ENCODE assay signal across 7 cellular contexts in genomic region chr14:49692895-49693737, GRCh38. TPM values are rescaled to one million over a fixed set of nuclear protein-coding genes. Genes with fewer than 3 reads are reported as not detected.
DNase-seq lines count a peak whose midpoint lies in the region; ATAC-seq, FAIRE-seq and TF ChIP-seq lines count a peak whose summit lies in the region.

A gene with protein sequence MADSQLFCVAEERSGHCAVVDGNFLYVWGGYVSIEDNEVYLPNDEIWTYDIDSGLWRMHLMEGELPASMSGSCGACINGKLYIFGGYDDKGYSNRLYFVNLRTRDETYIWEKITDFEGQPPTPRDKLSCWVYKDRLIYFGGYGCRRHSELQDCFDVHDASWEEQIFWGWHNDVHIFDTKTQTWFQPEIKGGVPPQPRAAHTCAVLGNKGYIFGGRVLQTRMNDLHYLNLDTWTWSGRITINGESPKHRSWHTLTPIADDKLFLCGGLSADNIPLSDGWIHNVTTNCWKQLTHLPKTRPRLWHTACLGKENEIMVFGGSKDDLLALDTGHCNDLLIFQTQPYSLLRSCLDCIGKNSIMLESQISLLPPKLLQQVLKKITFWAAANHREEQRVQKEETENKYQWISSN (plus strand): TSS chr14:49693120. CDS start chr14:49693195, 75 bp downstream.

- FAIRE-seq in small intestine (lab: Jason Lieb, UNC): no peak

- TF ChIP-seq POLR2A in GM18526 (IDR thresholded peaks at IDR 0.05; ENCODE audit: extremely low read depth, insufficient read length): peak; percentile 57

- no peak for TF ChIP-seq CTCF in WERI-Rb-1 (IDR thresholded peaks at IDR 0.05; ENCODE audit: low read depth, low read length)

- H3K27ac ChIP-seq in WERI-Rb-1 (peak within 1 kb of the TSS; percentile 75), small intestine (ENCODE audit: low read depth in 1 of 2, low read length in 1 of 2) (peak within 1 kb of the TSS; percentile 91 to 98)

- WGBS in small intestine, 3 donors: 0 to 1% (median 0%) methylated on average over 82 to 85 of the region's 85 CpGs

- in situ Hi-C loops in T47D (cut with HindIII; ENCODE audit: low pct_unique_long_range_greater_than_20kb, low sequenced_read_pairs): no loop called here

- DNase-seq in NCI-H2107 treated with DMSO at 0.1 percent for 48 hours (lab: John Stamatoyannopoulos, UW; ENCODE audit: unreplicated experiment) (peak; percentile 46), WERI-Rb-1 (peak; percentile 79), T47D (ENCODE audit: low read depth in 1 of 2, low spot score in 1 of 2) (peak; percentile 79 to 80), iPS-NIHi7 (ENCODE audit: extremely low spot score) (peak; percentile 80), small intestine (peak; percentile 76)

- peak; percentile 73 for ATAC-seq in HG03025 (IDR thresholded peaks at IDR 0.05; ENCODE audit: low FRiP score, unreplicated experiment)

- H3K36me3 ChIP-seq in WERI-Rb-1: no peaks in the 10 kb centered on the region
- H3K36me3 ChIP-seq in small intestine (ENCODE audit: control insufficient read depth in 2 of 2, insufficient read depth in 2 of 2, low read length in 2 of 2): no peaks in the 10 kb centered on the region

- no peaks in the 10 kb centered on the region for H3K9me3 ChIP-seq in WERI-Rb-1 (ENCODE audit: severe bottlenecking)
- no peaks in the 10 kb centered on the region for H3K9me3 ChIP-seq in small intestine (ENCODE audit: control insufficient read depth, low read depth)

- H3K27me3 ChIP-seq in WERI-Rb-1 (ENCODE audit: insufficient read depth, low read depth, severe bottlenecking) (no peaks in the 10 kb centered on the region), small intestine (ENCODE audit: control insufficient read depth in 2 of 2, insufficient read depth in 2 of 2, low read length in 2 of 2) (no peaks in the 10 kb centered on the region)

- no peaks in the 10 kb centered on the region for H3K4me1 ChIP-seq in small intestine (ENCODE audit: control insufficient read depth in 2 of 2, insufficient read depth in 1 of 2, low read depth in 1 of 2, low read length in 1 of 2)

- H3K4me3 ChIP-seq in WERI-Rb-1 (ENCODE audit: low read depth, low read length) (peak within 1 kb of the TSS; percentile 79), small intestine (ENCODE audit: low read depth in 1 of 2, low read length in 2 of 2) (peak within 1 kb of the TSS; percentile 72 to 88)

RNA-seq across cellular contexts. Expression of the gene that starts here (rescaled TPM):
- polyA plus RNA-seq in small intestine: 1 to 10 TPM; 1.3 to 4.0 (median 1.9) TPM

Comparison
In these comparisons a context has a peak if more than half of its experiments do, and no peak if none do; other contexts are left out.
1. Peak in every context shown above with its lines: DNase-seq, ATAC-seq, H3K4me3 ChIP-seq and H3K27ac ChIP-seq.